In the genomic region with DNA sequence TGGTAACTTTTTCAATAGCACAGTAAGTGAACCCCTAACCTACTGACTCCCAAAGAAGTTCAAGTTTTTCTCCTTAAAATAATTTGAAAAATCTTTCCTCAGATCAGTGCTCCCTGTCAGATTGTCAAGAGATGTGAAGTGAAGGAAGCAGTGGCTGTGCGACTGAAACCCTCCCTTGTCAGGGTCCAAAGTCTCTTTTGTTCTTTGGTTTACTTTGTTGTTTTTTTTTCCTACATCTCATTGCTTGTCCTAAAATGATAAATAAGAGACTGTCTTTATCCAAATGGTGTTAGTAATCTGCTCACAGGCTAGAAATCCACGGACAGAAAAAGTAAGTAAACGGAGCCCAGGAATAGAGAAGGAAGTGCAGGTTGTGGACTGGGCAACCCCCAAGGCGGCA, we compare ENCODE assay signal across 15 cellular contexts. TPM values are rescaled to one million over a fixed set of nuclear protein-coding genes. Genes with fewer than 3 reads are reported as not detected.
"Had no signal": no experiment of that assay in that cellular context is flagged by ENCODE, and none has a peak within 500 bp of the region (broad histone marks: within the 10 kb centered on the region; RNA-seq: fewer than 3 reads in every experiment).

No MANE protein-coding gene starts in this region.

- H3K4me3 ChIP-seq: ascending aorta, SJCRH30, upper lobe of left lung had no signal

- H3K9me3 ChIP-seq: ascending aorta, SJCRH30, upper lobe of left lung had no signal

- H3K36me3 Mint-ChIP-seq: immature natural killer cell had no signal

- ATAC-seq: activated T-cell treated with anti-CD3 and anti-CD28 coated beads, Interleukin-2, amount 50 U/mL, for 72 hours; right cardiac atrium had no signal

- H3K36me3 ChIP-seq: ascending aorta, SJCRH30, upper lobe of left lung had no signal

- H3K27ac ChIP-seq: ascending aorta, SJCRH30, upper lobe of left lung had no signal

- H3K4me3 Mint-ChIP-seq: activated CD4-positive, alpha-beta memory T cell treated with anti-CD3 and anti-CD28 coated beads for 36 hours; activated T-cell treated with anti-CD3 and anti-CD28 coated beads, Interleukin-2, amount 50 U/mL, for 72 hours; T-helper 2 cell treated with Interferon-gamma antibody and Interleukin-4, amounts not matched to agents 5 μg/mL and 100 μg/mL, for 36 hours had no signal

- H3K4me1 ChIP-seq: ascending aorta, SJCRH30 had no signal

- H3K27me3 ChIP-seq: ascending aorta, SJCRH30 had no signal

- DNase-seq: activated CD4-positive, alpha-beta memory T cell treated with anti-CD3 and anti-CD28 coated beads for 36 hours; activated CD4-positive, alpha-beta T cell treated with anti-CD3 and anti-CD28 coated beads for 1 hour; activated gamma-delta T cell treated with Interleukin-2 at 50 U/mL for 16 hours; activated T-cell treated with anti-CD3 and anti-CD28 coated beads, Interleukin-2, amount 50 U/mL, for 72 hours; foreskin melanocyte; head of caudate nucleus; immature natural killer cell; mammary epithelial cell; right cardiac atrium; SJCRH30; stimulated activated CD4-positive, alpha-beta T cell treated with anti-CD3 and anti-CD28 coated beads, Interleukin-2, amount 100 ng/mL, for 24 hours; stimulated activated naive CD4-positive, alpha-beta T cell; upper lobe of left lung had no signal

- H3K9me3 Mint-ChIP-seq: activated CD4-positive, alpha-beta memory T cell treated with anti-CD3 and anti-CD28 coated beads for 36 hours; activated T-cell treated with anti-CD3 and anti-CD28 coated beads, Interleukin-2, amount 50 U/mL, for 72 hours; T-helper 2 cell treated with Interferon-gamma antibody and Interleukin-4, amounts not matched to agents 5 μg/mL and 100 μg/mL, for 36 hours had no signal

- H3K27ac Mint-ChIP-seq: activated CD4-positive, alpha-beta memory T cell treated with anti-CD3 and anti-CD28 coated beads for 36 hours; activated T-cell treated with anti-CD3 and anti-CD28 coated beads, Interleukin-2, amount 50 U/mL, for 72 hours; immature natural killer cell; T-helper 2 cell treated with Interferon-gamma antibody and Interleukin-4, amounts not matched to agents 5 μg/mL and 100 μg/mL, for 36 hours had no signal

RNA-seq across cellular contexts. Expression of gene DPPA4, which starts 1.0 kb away (rescaled TPM):
- total RNA-seq: activated CD4-positive, alpha-beta memory T cell treated with anti-CD3 and anti-CD28 coated beads for 36 hours; ascending aorta; mammary epithelial cell; SJCRH30 had no signal
- polyA plus RNA-seq: mammary epithelial cell, right cardiac atrium had no signal

RNA-seq across cellular contexts. Expression of gene DPPA2, which starts 22.0 kb away (rescaled TPM):
- total RNA-seq: activated CD4-positive, alpha-beta memory T cell treated with anti-CD3 and anti-CD28 coated beads for 36 hours; activated T-cell treated with anti-CD3 and anti-CD28 coated beads, Interleukin-2, amount 50 U/mL, for 72 hours; ascending aorta; mammary epithelial cell; right cardiac atrium; SJCRH30; upper lobe of left lung had no signal
- polyA plus RNA-seq: immature natural killer cell, mammary epithelial cell, right cardiac atrium had no signal
